Comparison of ENCODE assay signal across 23 cellular contexts in the genomic region with DNA sequence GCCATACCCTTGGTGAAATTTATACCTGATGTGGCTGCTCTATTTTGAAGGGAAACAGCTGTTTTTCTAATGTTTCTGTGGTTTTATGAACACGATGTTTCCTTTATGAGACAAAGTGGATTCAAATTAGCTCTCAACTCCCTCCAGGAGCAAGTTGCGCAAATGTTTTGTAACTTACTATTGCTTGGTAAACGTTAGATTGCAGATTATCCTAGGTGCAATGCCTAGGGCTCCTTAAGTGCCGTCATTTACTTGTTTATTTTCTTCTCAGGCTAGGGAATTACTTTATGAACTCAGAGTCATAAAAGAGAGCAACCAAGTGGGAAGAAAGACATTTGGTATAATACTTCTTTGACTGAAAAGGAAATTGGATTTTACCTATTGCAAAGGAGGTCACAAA.
"Had no signal": no experiment of that assay in that cellular context is flagged by ENCODE, and none has a peak within 500 bp of the region (broad histone marks: within the 10 kb centered on the region; RNA-seq: fewer than 3 reads in every experiment).

No MANE protein-coding gene starts in this region.

- H3K27me3 ChIP-seq: adrenal gland, ascending aorta, brain microvascular endothelial cell, stomach, suprapubic skin, tibial nerve, uterus had no signal

- ATAC-seq: activated CD8-positive, alpha-beta T cell treated with anti-CD3 and anti-CD28 coated beads for 36 hours; esophagus mucosa; naive thymus-derived CD4-positive, alpha-beta T cell; sciatic nerve; stimulated activated memory B cell treated with anti-CD40 and anti-IgM and Interleukin-4, amounts not matched to agents 10 μg/mL and 1 μg/mL and 100 μg/mL, for 72 hours had no signal

- H3K4me2 ChIP-seq: smooth muscle cell had no signal

- H3K27ac ChIP-seq: adrenal gland, ascending aorta, brain microvascular endothelial cell, stomach, suprapubic skin, tibial nerve, uterus, WERI-Rb-1 had no signal

- DNase-seq: activated CD4-positive, alpha-beta T cell treated with anti-CD3 and anti-CD28 coated beads, Interleukin-2, amount 10 ng/mL, durations not matched to agents 7 days and 5 days; activated CD4-positive, CD25-positive, alpha-beta regulatory T cell treated with anti-CD3 and anti-CD28 coated beads, Interleukin-2, amount 50 U/mL, for 72 hours; activated CD8-positive, alpha-beta T cell treated with anti-CD3 and anti-CD28 coated beads for 36 hours; activated gamma-delta T cell treated with Interleukin-2 at 50 U/mL for 16 hours; adrenal gland; brain microvascular endothelial cell; central memory CD4-positive, alpha-beta T cell; effector memory CD4-positive, alpha-beta T cell; glutamatergic neuron; hypothalamus; naive thymus-derived CD4-positive, alpha-beta T cell; stimulated activated CD4-positive, alpha-beta T cell treated with anti-CD3 and anti-CD28 coated beads, Interleukin-15, amount 100 ng/mL, for 24 hours; stomach; uterus; WERI-Rb-1 had no signal

- H3K9me3 ChIP-seq: adrenal gland, ascending aorta, suprapubic skin, tibial nerve, uterus had no signal

- H3K36me3 ChIP-seq: adrenal gland, ascending aorta, brain microvascular endothelial cell, stomach, suprapubic skin, tibial nerve, uterus, WERI-Rb-1 had no signal

- H3K4me3 ChIP-seq: adrenal gland, ascending aorta, smooth muscle cell, stomach, suprapubic skin, tibial nerve, uterus had no signal

- H3K4me1 ChIP-seq: adrenal gland, ascending aorta, stomach, uterus had no signal

- FAIRE-seq: TTC549 had no signal
